2 cellular contexts compared by ENCODE assay signal in the genomic region with DNA sequence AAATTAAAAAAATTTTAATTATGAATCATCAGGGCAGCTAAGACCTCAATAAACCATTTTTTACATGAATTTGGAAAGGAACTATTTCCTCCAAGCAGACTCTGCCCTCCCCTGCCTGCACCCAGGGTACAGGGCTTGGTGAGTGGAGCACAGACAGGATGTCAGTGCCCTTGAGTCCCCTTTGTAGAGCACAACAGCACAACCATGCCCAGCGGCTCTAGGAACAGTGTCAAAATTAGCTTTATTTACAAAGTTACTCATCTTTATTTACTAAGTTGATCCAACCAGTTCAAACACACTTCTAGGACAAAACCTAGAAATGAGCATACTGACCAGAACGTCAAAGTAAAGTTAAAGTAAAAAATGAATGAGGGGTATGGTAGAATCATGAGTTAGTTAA.
TF ChIP-seq lines count a peak whose summit lies in the region.

No MANE protein-coding gene starts in this region.

TF ChIP-seq in HCT116, 20 proteins besides CTCF, POLR2A, EP300 and RAD21:
- TF ChIP-seq, protein P1, sequence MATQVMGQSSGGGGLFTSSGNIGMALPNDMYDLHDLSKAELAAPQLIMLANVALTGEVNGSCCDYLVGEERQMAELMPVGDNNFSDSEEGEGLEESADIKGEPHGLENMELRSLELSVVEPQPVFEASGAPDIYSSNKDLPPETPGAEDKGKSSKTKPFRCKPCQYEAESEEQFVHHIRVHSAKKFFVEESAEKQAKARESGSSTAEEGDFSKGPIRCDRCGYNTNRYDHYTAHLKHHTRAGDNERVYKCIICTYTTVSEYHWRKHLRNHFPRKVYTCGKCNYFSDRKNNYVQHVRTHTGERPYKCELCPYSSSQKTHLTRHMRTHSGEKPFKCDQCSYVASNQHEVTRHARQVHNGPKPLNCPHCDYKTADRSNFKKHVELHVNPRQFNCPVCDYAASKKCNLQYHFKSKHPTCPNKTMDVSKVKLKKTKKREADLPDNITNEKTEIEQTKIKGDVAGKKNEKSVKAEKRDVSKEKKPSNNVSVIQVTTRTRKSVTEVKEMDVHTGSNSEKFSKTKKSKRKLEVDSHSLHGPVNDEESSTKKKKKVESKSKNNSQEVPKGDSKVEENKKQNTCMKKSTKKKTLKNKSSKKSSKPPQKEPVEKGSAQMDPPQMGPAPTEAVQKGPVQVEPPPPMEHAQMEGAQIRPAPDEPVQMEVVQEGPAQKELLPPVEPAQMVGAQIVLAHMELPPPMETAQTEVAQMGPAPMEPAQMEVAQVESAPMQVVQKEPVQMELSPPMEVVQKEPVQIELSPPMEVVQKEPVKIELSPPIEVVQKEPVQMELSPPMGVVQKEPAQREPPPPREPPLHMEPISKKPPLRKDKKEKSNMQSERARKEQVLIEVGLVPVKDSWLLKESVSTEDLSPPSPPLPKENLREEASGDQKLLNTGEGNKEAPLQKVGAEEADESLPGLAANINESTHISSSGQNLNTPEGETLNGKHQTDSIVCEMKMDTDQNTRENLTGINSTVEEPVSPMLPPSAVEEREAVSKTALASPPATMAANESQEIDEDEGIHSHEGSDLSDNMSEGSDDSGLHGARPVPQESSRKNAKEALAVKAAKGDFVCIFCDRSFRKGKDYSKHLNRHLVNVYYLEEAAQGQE (IDR thresholded peaks at IDR 0.05; ENCODE audit: low read depth), result no peak
- TF ChIP-seq SIN3A (IDR thresholded peaks at IDR 0.05; ENCODE audit: low read depth) (no peak), TCF7L2 (IDR thresholded peaks at IDR 0.05; ENCODE audit: borderline replicate concordance, extremely low read depth, insufficient read depth, insufficient read length) (no peak), YY1 (IDR thresholded peaks at IDR 0.05; ENCODE audit: extremely low read depth, insufficient replicate concordance, low read depth, low read length) (no peak), SP1 (IDR thresholded peaks at IDR 0.05; ENCODE audit: low read depth) (no peak), FOSL1 (IDR thresholded peaks at IDR 0.05; ENCODE audit: low read depth) (no peak), EGR1 (IDR thresholded peaks at IDR 0.05; ENCODE audit: low read depth) (no peak), CEBPB (IDR thresholded peaks at IDR 0.05; ENCODE audit: low read depth) (no peak), EZH2phosphoT487 (IDR thresholded peaks at IDR 0.05; ENCODE audit: borderline replicate concordance) (no peak), CBX3 (IDR thresholded peaks at IDR 0.05; ENCODE audit: low read depth) (no peak), ELF1 (IDR thresholded peaks at IDR 0.05; ENCODE audit: borderline replicate concordance, low read depth) (no peak), SRF (IDR thresholded peaks at IDR 0.05; ENCODE audit: low read depth) (no peak), EZH2 (IDR thresholded peaks at IDR 0.05) (no peak), POLR2AphosphoS5 (IDR thresholded peaks at IDR 0.05; ENCODE audit: low read depth, low read length) (no peak), JUND (IDR thresholded peaks at IDR 0.05) (no peak), ZNF274 (IDR thresholded peaks at IDR 0.05; ENCODE audit: low read depth, low read length) (no peak), ZFX (IDR thresholded peaks at IDR 0.05) (no peak)
- TF ChIP-seq, protein P2, sequence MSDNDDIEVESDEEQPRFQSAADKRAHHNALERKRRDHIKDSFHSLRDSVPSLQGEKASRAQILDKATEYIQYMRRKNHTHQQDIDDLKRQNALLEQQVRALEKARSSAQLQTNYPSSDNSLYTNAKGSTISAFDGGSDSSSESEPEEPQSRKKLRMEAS (IDR thresholded peaks at IDR 0.05), result no peak
- TF ChIP-seq, protein P3, sequence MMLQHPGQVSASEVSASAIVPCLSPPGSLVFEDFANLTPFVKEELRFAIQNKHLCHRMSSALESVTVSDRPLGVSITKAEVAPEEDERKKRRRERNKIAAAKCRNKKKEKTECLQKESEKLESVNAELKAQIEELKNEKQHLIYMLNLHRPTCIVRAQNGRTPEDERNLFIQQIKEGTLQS (IDR thresholded peaks at IDR 0.05), result no peak
TF ChIP-seq in HCT116: peak in this region for 0.

TF ChIP-seq in HepG2, 621 proteins besides CTCF, POLR2A, EP300 and RAD21 (continued from another document and continues in another):
- TF ChIP-seq, protein P4, sequence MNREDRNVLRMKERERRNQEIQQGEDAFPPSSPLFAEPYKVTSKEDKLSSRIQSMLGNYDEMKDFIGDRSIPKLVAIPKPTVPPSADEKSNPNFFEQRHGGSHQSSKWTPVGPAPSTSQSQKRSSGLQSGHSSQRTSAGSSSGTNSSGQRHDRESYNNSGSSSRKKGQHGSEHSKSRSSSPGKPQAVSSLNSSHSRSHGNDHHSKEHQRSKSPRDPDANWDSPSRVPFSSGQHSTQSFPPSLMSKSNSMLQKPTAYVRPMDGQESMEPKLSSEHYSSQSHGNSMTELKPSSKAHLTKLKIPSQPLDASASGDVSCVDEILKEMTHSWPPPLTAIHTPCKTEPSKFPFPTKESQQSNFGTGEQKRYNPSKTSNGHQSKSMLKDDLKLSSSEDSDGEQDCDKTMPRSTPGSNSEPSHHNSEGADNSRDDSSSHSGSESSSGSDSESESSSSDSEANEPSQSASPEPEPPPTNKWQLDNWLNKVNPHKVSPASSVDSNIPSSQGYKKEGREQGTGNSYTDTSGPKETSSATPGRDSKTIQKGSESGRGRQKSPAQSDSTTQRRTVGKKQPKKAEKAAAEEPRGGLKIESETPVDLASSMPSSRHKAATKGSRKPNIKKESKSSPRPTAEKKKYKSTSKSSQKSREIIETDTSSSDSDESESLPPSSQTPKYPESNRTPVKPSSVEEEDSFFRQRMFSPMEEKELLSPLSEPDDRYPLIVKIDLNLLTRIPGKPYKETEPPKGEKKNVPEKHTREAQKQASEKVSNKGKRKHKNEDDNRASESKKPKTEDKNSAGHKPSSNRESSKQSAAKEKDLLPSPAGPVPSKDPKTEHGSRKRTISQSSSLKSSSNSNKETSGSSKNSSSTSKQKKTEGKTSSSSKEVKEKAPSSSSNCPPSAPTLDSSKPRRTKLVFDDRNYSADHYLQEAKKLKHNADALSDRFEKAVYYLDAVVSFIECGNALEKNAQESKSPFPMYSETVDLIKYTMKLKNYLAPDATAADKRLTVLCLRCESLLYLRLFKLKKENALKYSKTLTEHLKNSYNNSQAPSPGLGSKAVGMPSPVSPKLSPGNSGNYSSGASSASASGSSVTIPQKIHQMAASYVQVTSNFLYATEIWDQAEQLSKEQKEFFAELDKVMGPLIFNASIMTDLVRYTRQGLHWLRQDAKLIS (CRISPR knock-in tag; IDR thresholded peaks at IDR 0.05), result no peak
- no peak for TF ChIP-seq ATF7 (IDR thresholded peaks at IDR 0.05)
- no peak for TF ChIP-seq ATF7 (CRISPR knock-in tag; IDR thresholded peaks at IDR 0.05)
- no peak for TF ChIP-seq ZNF746 (CRISPR knock-in tag; IDR thresholded peaks at IDR 0.05)
- TF ChIP-seq ZNF180 (CRISPR knock-in tag; IDR thresholded peaks at IDR 0.05; ENCODE audit: borderline replicate concordance, low read depth), result no peak
- no peak for TF ChIP-seq NCOA1 (CRISPR knock-in tag; IDR thresholded peaks at IDR 0.05)
- TF ChIP-seq MAZ (IDR thresholded peaks at IDR 0.05; ENCODE audit: borderline replicate concordance, low read depth, low read length), result no peak
- TF ChIP-seq MAZ (CRISPR knock-in tag; IDR thresholded peaks at IDR 0.05; ENCODE audit: low read depth), result no peak
- no peak for TF ChIP-seq ZNF530 (CRISPR knock-in tag; IDR thresholded peaks at IDR 0.05; ENCODE audit: low read depth)
- no peak for TF ChIP-seq RFX1 (IDR thresholded peaks at IDR 0.05)
- TF ChIP-seq CREB1 (IDR thresholded peaks at IDR 0.05), result no peak
- TF ChIP-seq CREB1 (CRISPR knock-in tag; IDR thresholded peaks at IDR 0.05), result 0 out of 2 replicates have a peak, but pooled peaks have one; percentile 29
- no peak for TF ChIP-seq SPEN (CRISPR knock-in tag; IDR thresholded peaks at IDR 0.05; ENCODE audit: low read depth)
- TF ChIP-seq, protein P5, sequence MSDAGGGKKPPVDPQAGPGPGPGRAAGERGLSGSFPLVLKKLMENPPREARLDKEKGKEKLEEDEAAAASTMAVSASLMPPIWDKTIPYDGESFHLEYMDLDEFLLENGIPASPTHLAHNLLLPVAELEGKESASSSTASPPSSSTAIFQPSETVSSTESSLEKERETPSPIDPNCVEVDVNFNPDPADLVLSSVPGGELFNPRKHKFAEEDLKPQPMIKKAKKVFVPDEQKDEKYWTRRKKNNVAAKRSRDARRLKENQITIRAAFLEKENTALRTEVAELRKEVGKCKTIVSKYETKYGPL (CRISPR knock-in tag; IDR thresholded peaks at IDR 0.05), result no peak
- no peak for TF ChIP-seq ZNF432 (CRISPR knock-in tag; IDR thresholded peaks at IDR 0.05; ENCODE audit: borderline replicate concordance)
- TF ChIP-seq, protein P6, sequence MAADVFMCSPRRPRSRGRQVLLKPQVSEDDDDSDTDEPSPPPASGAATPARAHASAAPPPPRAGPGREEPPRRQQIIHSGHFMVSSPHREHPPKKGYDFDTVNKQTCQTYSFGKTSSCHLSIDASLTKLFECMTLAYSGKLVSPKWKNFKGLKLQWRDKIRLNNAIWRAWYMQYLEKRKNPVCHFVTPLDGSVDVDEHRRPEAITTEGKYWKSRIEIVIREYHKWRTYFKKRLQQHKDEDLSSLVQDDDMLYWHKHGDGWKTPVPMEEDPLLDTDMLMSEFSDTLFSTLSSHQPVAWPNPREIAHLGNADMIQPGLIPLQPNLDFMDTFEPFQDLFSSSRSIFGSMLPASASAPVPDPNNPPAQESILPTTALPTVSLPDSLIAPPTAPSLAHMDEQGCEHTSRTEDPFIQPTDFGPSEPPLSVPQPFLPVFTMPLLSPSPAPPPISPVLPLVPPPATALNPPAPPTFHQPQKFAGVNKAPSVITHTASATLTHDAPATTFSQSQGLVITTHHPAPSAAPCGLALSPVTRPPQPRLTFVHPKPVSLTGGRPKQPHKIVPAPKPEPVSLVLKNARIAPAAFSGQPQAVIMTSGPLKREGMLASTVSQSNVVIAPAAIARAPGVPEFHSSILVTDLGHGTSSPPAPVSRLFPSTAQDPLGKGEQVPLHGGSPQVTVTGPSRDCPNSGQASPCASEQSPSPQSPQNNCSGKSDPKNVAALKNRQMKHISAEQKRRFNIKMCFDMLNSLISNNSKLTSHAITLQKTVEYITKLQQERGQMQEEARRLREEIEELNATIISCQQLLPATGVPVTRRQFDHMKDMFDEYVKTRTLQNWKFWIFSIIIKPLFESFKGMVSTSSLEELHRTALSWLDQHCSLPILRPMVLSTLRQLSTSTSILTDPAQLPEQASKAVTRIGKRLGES (CRISPR knock-in tag; IDR thresholded peaks at IDR 0.05; ENCODE audit: borderline replicate concordance), result no peak
- TF ChIP-seq ZNF10 (CRISPR knock-in tag; IDR thresholded peaks at IDR 0.05; ENCODE audit: borderline replicate concordance, low read depth), result no peak
- no peak for TF ChIP-seq SMARCC2 (IDR thresholded peaks at IDR 0.05)
- TF ChIP-seq FOXK1 (CRISPR knock-in tag; IDR thresholded peaks at IDR 0.05; ENCODE audit: borderline replicate concordance, low read depth), result peak; percentile 52; the same call in 1 of the 2 replicates
- no peak for TF ChIP-seq ARNT2 (CRISPR knock-in tag; IDR thresholded peaks at IDR 0.05; ENCODE audit: low read depth)
- TF ChIP-seq, protein P7, sequence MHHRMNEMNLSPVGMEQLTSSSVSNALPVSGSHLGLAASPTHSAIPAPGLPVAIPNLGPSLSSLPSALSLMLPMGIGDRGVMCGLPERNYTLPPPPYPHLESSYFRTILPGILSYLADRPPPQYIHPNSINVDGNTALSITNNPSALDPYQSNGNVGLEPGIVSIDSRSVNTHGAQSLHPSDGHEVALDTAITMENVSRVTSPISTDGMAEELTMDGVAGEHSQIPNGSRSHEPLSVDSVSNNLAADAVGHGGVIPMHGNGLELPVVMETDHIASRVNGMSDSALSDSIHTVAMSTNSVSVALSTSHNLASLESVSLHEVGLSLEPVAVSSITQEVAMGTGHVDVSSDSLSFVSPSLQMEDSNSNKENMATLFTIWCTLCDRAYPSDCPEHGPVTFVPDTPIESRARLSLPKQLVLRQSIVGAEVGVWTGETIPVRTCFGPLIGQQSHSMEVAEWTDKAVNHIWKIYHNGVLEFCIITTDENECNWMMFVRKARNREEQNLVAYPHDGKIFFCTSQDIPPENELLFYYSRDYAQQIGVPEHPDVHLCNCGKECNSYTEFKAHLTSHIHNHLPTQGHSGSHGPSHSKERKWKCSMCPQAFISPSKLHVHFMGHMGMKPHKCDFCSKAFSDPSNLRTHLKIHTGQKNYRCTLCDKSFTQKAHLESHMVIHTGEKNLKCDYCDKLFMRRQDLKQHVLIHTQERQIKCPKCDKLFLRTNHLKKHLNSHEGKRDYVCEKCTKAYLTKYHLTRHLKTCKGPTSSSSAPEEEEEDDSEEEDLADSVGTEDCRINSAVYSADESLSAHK (CRISPR knock-in tag; IDR thresholded peaks at IDR 0.05; ENCODE audit: borderline replicate concordance), result no peak
- TF ChIP-seq ZNF264 (CRISPR knock-in tag; IDR thresholded peaks at IDR 0.05), result no peak
- peak; percentile 56; the same call in 1 of the 2 replicates for TF ChIP-seq FOSL1 (CRISPR knock-in tag; IDR thresholded peaks at IDR 0.05; ENCODE audit: borderline replicate concordance)
- TF ChIP-seq FOXP1 (IDR thresholded peaks at IDR 0.05), result no peak
- 0 out of 2 replicates have a peak, but pooled peaks have one; percentile 31 for TF ChIP-seq FOXP1 (CRISPR knock-in tag; IDR thresholded peaks at IDR 0.05)
- no peak for TF ChIP-seq PHF5A (CRISPR knock-in tag; IDR thresholded peaks at IDR 0.05; ENCODE audit: low read depth, unreplicated experiment)
- TF ChIP-seq TBL1XR1 (IDR thresholded peaks at IDR 0.05; ENCODE audit: borderline replicate concordance, low read length, partially characterized antibody), result peak; percentile 81
- TF ChIP-seq AGO1 (IDR thresholded peaks at IDR 0.05; ENCODE audit: low read depth, low read length, poor library complexity, severe bottlenecking), result no peak
- TF ChIP-seq TOE1 (CRISPR knock-in tag; IDR thresholded peaks at IDR 0.05), result no peak
- TF ChIP-seq ZNF446 (CRISPR knock-in tag; IDR thresholded peaks at IDR 0.05), result no peak
- TF ChIP-seq CAMTA2 (CRISPR knock-in tag; IDR thresholded peaks at IDR 0.05; ENCODE audit: borderline replicate concordance), result no peak
- TF ChIP-seq SKI (IDR thresholded peaks at IDR 0.05; ENCODE audit: partially characterized antibody), result peak; percentile 45
- TF ChIP-seq NFIC (IDR thresholded peaks at IDR 0.05; ENCODE audit: low read length), result peak; percentile 40; the same call in 1 of the 2 replicates
- TF ChIP-seq, protein P8, sequence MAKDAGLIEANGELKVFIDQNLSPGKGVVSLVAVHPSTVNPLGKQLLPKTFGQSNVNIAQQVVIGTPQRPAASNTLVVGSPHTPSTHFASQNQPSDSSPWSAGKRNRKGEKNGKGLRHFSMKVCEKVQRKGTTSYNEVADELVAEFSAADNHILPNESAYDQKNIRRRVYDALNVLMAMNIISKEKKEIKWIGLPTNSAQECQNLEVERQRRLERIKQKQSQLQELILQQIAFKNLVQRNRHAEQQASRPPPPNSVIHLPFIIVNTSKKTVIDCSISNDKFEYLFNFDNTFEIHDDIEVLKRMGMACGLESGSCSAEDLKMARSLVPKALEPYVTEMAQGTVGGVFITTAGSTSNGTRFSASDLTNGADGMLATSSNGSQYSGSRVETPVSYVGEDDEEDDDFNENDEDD (CRISPR knock-in tag; IDR thresholded peaks at IDR 0.05; ENCODE audit: borderline replicate concordance), result no peak
- no peak for TF ChIP-seq TAF15 (IDR thresholded peaks at IDR 0.05; ENCODE audit: low read depth, low read length, poor library complexity, severe bottlenecking)
- TF ChIP-seq POLR2AphosphoS5 (IDR thresholded peaks at IDR 0.05; ENCODE audit: low read depth, low read length), result no peak
- TF ChIP-seq RBFOX2 (IDR thresholded peaks at IDR 0.05; ENCODE audit: low read depth, low read length), result no peak
- TF ChIP-seq ZNF256 (CRISPR knock-in tag; conservative IDR thresholded peaks at IDR 0.05), result no peak
- no peak for TF ChIP-seq PHF21A (CRISPR knock-in tag; IDR thresholded peaks at IDR 0.05)
- TF ChIP-seq PHB2 (IDR thresholded peaks at IDR 0.05; ENCODE audit: partially characterized antibody), result no peak
- no peak for TF ChIP-seq ZBTB8A (CRISPR knock-in tag; IDR thresholded peaks at IDR 0.05; ENCODE audit: borderline replicate concordance, low read depth)
- no peak for TF ChIP-seq ZFP62 (CRISPR knock-in tag; IDR thresholded peaks at IDR 0.05)
- no peak for TF ChIP-seq MTF2 (CRISPR knock-in tag; IDR thresholded peaks at IDR 0.05; ENCODE audit: borderline replicate concordance)
- TF ChIP-seq MED8 (CRISPR knock-in tag; IDR thresholded peaks at IDR 0.05; ENCODE audit: insufficient replicate concordance), result no peak
- TF ChIP-seq SETDB1 (CRISPR knock-in tag; IDR thresholded peaks at IDR 0.05; ENCODE audit: borderline replicate concordance), result no peak
